ENCODE assay signal across 23 cellular contexts in the genomic region with DNA sequence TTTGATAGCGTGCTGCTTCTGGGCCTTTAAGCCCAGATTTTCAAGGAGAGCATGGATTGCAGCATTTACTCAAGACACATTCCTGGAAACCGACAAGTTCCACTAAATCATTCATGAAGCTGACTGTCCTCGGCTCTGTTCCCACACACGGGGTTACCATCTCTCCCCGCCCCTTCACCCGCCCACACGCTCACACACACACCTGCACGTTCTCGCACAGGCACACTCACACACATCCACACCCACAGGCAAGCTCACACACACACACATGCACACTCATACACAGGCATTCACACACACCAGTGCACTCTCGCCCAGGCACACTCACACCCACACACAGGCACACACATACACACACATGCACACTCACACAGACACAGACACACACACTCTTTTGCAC.
DNase-seq lines count a peak whose midpoint lies in the region; ATAC-seq, FAIRE-seq and TF ChIP-seq lines count a peak whose summit lies in the region.
"Had no signal": no experiment of that assay in that cellular context is flagged by ENCODE, and none has a peak within 500 bp of the region (broad histone marks: within the 10 kb centered on the region; RNA-seq: fewer than 3 reads in every experiment).

No MANE protein-coding gene starts in this region.

- H3K4me1 ChIP-seq in GM12878 (ENCODE audit: control insufficient read depth, insufficient read depth, low read length): no peaks in the 10 kb centered on the region
- no peaks in the 10 kb centered on the region for H3K4me1 ChIP-seq in smooth muscle cell (ENCODE audit: low read depth)
- no peaks in the 10 kb centered on the region for H3K4me1 ChIP-seq in tibial artery
- H3K4me1 ChIP-seq: BE2C, prostate gland had no signal

- no peak overlapping the region for H3K4me3 Mint-ChIP-seq in progenitor cell of endocrine pancreas (ENCODE audit: low read depth)
- H3K4me3 Mint-ChIP-seq: activated CD4-positive, alpha-beta T cell treated with anti-CD3 and anti-CD28 coated beads for 36 hours; stimulated activated naive CD8-positive, alpha-beta T cell treated with anti-CD3 and anti-CD28 coated beads, Interleukin-15, amount 100 ng/mL, for 72 hours had no signal

- H3K4me2 ChIP-seq in GM12878 (ENCODE audit: control insufficient read depth, insufficient read depth) (no peak overlapping the region), smooth muscle cell (no peak overlapping the region)

- RAD21 ChIA-PET in GM12878 (lab: Charles Lee; ENCODE audit: unreplicated experiment): no interaction called here

- no peak for FAIRE-seq in GM12878 (lab: Jason Lieb, UNC)
- FAIRE-seq: D721Med had no signal

- 61% methylated on average over 6 of the region's 10 CpGs for WGBS in GM12878 (ENCODE audit: insufficient coverage, insufficient replicate concordance, low lambda C conversion rate, missing lambda C conversion rate)
- 38% methylated on average over 6 of the region's 10 CpGs for WGBS in smooth muscle cell (ENCODE audit: low lambda C conversion rate)

- TF ChIP-seq RAD21 in GM12878 (IDR thresholded peaks at IDR 0.05; ENCODE audit: insufficient read depth, low read depth, low read length): no peak

- H3K9me3 ChIP-seq in GM12878 (replicated peaks; ENCODE audit: control insufficient read depth, insufficient read depth, low read length) (no peaks in the 10 kb centered on the region; the same call in 1 of the 3 replicates), smooth muscle cell (replicated peaks; ENCODE audit: low read depth) (no peaks in the 10 kb centered on the region), tibial artery (no peaks in the 10 kb centered on the region)
- H3K9me3 ChIP-seq: prostate gland had no signal

- no peaks in the 10 kb centered on the region for H3K36me3 ChIP-seq in GM12878 (ENCODE audit: control insufficient read depth in 2 of 2, insufficient read depth in 2 of 2, low read length in 1 of 2)
- H3K36me3 ChIP-seq in kidney epithelial cell (ENCODE audit: control insufficient read depth, insufficient read depth, low read length): no peaks in the 10 kb centered on the region
- H3K36me3 ChIP-seq in smooth muscle cell (ENCODE audit: low read depth): no peaks in the 10 kb centered on the region
- H3K36me3 ChIP-seq in tibial artery: no peaks in the 10 kb centered on the region
- H3K36me3 ChIP-seq: BE2C, cardiac muscle cell, prostate gland had no signal

- no peak overlapping the region for H3K9ac ChIP-seq in GM12878 (ENCODE audit: control insufficient read depth, insufficient read depth, low read length)
- H3K9ac ChIP-seq in smooth muscle cell (ENCODE audit: low read depth): no peak overlapping the region

- POLR2A ChIA-PET in GM12878 (lab: Charles Lee): no interaction called here

- DNase-seq in GM04504 (ENCODE audit: low read depth) (peak; percentile 10), GM12878 (ENCODE audit: low read depth, low spot score) (no peak), kidney epithelial cell (ENCODE audit: low read depth) (peak; percentile 53), smooth muscle cell (lab: John Stamatoyannopoulos, UW; ENCODE audit: unreplicated experiment) (no peak), progenitor cell of endocrine pancreas (ENCODE audit: low spot score, unreplicated experiment) (no peak), tibial artery (no peak), G401 (ENCODE audit: low spot score) (no peak), AML-193 (lab: John Stamatoyannopoulos, UW) (no peak)
- DNase-seq: activated CD4-positive, alpha-beta T cell treated with anti-CD3 and anti-CD28 coated beads for 36 hours; activated naive CD4-positive, alpha-beta T cell treated with Interleukin-2 at 50 U/mL for 16 hours; BE2C; hypothalamus; MV-4-11; NCI-H2107; NCI-H69; OCI-M1; stimulated activated CD4-positive, alpha-beta T cell treated with anti-CD3 and anti-CD28 coated beads, Interleukin-15, amount 100 ng/mL, for 24 hours; stimulated activated naive CD8-positive, alpha-beta T cell treated with anti-CD3 and anti-CD28 coated beads, Interleukin-15, amount 100 ng/mL, for 72 hours had no signal

- peaks cover 8% of the 10 kb centered on the region for H3K4me1 Mint-ChIP-seq in progenitor cell of endocrine pancreas (ENCODE audit: low read depth)
- H3K4me1 Mint-ChIP-seq: activated CD4-positive, alpha-beta T cell treated with anti-CD3 and anti-CD28 coated beads for 36 hours; stimulated activated naive CD8-positive, alpha-beta T cell treated with anti-CD3 and anti-CD28 coated beads, Interleukin-15, amount 100 ng/mL, for 72 hours had no signal

- H3K27me3 ChIP-seq in GM12878 (replicated peaks in 1 of 2; ENCODE audit: control insufficient read depth in 2 of 2, insufficient read depth in 2 of 2, low read length in 1 of 2) (no peaks in the 10 kb centered on the region), kidney epithelial cell (ENCODE audit: control insufficient read depth, insufficient read depth, low read length) (no peaks in the 10 kb centered on the region), smooth muscle cell (ENCODE audit: low read depth) (no peaks in the 10 kb centered on the region), tibial artery (peaks cover 0 to 13% of the 10 kb centered on the region in 2 donors)
- H3K27me3 ChIP-seq: cardiac muscle cell had no signal

- no peaks in the 10 kb centered on the region for H3K27me3 Mint-ChIP-seq in progenitor cell of endocrine pancreas

- no TSS peak for BruUV-seq in GM12878 (replicated peaks; lab: Mats Ljungman, UMichigan)

- no peaks in the 10 kb centered on the region for H3K36me3 Mint-ChIP-seq in progenitor cell of endocrine pancreas (ENCODE audit: insufficient read depth)

- TF ChIP-seq POLR2A in GM12878 (IDR thresholded peaks at IDR 0.05; ENCODE audit: low read depth, low read length): no peak

- no peak for ATAC-seq in GM12878
- ATAC-seq: activated CD4-positive, alpha-beta T cell treated with anti-CD3 and anti-CD28 coated beads for 36 hours; left lobe of liver; stimulated activated naive CD8-positive, alpha-beta T cell treated with anti-CD3 and anti-CD28 coated beads, Interleukin-15, amount 100 ng/mL, for 72 hours had no signal

- H3K79me2 ChIP-seq in GM12878 (ENCODE audit: control insufficient read depth, insufficient read depth, low read length) (no peaks in the 10 kb centered on the region), smooth muscle cell (ENCODE audit: low read depth) (no peaks in the 10 kb centered on the region)

- CTCF ChIA-PET in GM12878 (lab: Yijun Ruan, JAX): no interaction called here

- intact Hi-C loops in GM12878 (cut with micrococcal nuclease; ENCODE audit: unreplicated experiment) (no loop called here), tibial artery (cut with DNase I; ENCODE audit: low total_unique reads) (loop anchor here (2.0 kb wide), 1 partner anchor 59 kb away; no protein-coding TSS in a partner anchor)

- no peaks in the 10 kb centered on the region for H3F3A ChIP-seq in smooth muscle cell (ENCODE audit: low read depth)

- no peak overlapping the region for H3K27ac ChIP-seq in GM12878 (ENCODE audit: control insufficient read depth, insufficient read depth)
- peak overlapping the region; percentile 79 for H3K27ac ChIP-seq in smooth muscle cell (ENCODE audit: low read depth)
- no peak overlapping the region for H3K27ac ChIP-seq in tibial artery
- H3K27ac ChIP-seq: cardiac muscle cell, prostate gland, SK-N-MC had no signal

- TF ChIP-seq EP300 in GM12878 (IDR thresholded peaks at IDR 0.05; ENCODE audit: borderline replicate concordance in 1 of 2, control insufficient read depth in 1 of 2, low read depth in 2 of 2, low read length in 2 of 2): no peak

- H2AFZ ChIP-seq in GM12878 (ENCODE audit: control insufficient read depth, low read depth, low read length): no peak overlapping the region
- H2AFZ ChIP-seq in smooth muscle cell (ENCODE audit: low read depth): no peak overlapping the region

- H3K4me3 ChIP-seq in GM12878 (no peak overlapping the region), kidney epithelial cell (ENCODE audit: low read depth, low read length) (no peak overlapping the region), smooth muscle cell (no peak overlapping the region), tibial artery (no peak overlapping the region)
- H3K4me3 ChIP-seq: cardiac muscle cell, prostate gland, SK-N-MC had no signal

- H4K20me1 ChIP-seq in GM12878 (ENCODE audit: control insufficient read depth, insufficient read depth): no peaks in the 10 kb centered on the region
- H4K20me1 ChIP-seq in smooth muscle cell (ENCODE audit: low read depth): no peaks in the 10 kb centered on the region

- no peak overlapping the region for H3K27ac Mint-ChIP-seq in progenitor cell of endocrine pancreas
- H3K27ac Mint-ChIP-seq: activated CD4-positive, alpha-beta T cell treated with anti-CD3 and anti-CD28 coated beads for 36 hours; stimulated activated naive CD8-positive, alpha-beta T cell treated with anti-CD3 and anti-CD28 coated beads, Interleukin-15, amount 100 ng/mL, for 72 hours had no signal

- peaks cover 9% of the 10 kb centered on the region for H3K9me3 Mint-ChIP-seq in progenitor cell of endocrine pancreas (ENCODE audit: low read depth)

- SMC1A ChIA-PET in GM12878 (lab: Charles Lee; ENCODE audit: uncharacterized antibody, unreplicated experiment): no interaction called here

- in situ Hi-C loops in GM12878 (cut with MboI) (no loop called here), G401 (cut with HindIII; ENCODE audit: low sequenced_read_pairs) (no loop called here)

- no peak for TF ChIP-seq CTCF in GM12878 (IDR thresholded peaks at IDR 0.05 in 2 of 3, conservative IDR thresholded peaks at IDR 0.05 in 1 of 3; ENCODE audit: control insufficient read depth in 2 of 3, extremely low read depth in 1 of 3, insufficient read depth in 1 of 3, low read depth in 3 of 3, low read length in 3 of 3)
- TF ChIP-seq CTCF in kidney epithelial cell (IDR thresholded peaks at IDR 0.05; ENCODE audit: insufficient read depth, low read length, poor library complexity, severe bottlenecking): no peak
- no peak for TF ChIP-seq CTCF in smooth muscle cell (IDR thresholded peaks at IDR 0.05; ENCODE audit: borderline replicate concordance, insufficient read depth, poor library complexity, severe bottlenecking)
- no peak for TF ChIP-seq CTCF in progenitor cell of endocrine pancreas (IDR thresholded peaks at IDR 0.05; ENCODE audit: unreplicated experiment)
- no peak for TF ChIP-seq CTCF in tibial artery (IDR thresholded peaks at IDR 0.05)

TF ChIP-seq in GM12878, 131 proteins besides CTCF, POLR2A, EP300 and RAD21 (continues in another document):
- no peak for TF ChIP-seq KDM1A (IDR thresholded peaks at IDR 0.05; ENCODE audit: borderline replicate concordance)
- TF ChIP-seq, protein P1, sequence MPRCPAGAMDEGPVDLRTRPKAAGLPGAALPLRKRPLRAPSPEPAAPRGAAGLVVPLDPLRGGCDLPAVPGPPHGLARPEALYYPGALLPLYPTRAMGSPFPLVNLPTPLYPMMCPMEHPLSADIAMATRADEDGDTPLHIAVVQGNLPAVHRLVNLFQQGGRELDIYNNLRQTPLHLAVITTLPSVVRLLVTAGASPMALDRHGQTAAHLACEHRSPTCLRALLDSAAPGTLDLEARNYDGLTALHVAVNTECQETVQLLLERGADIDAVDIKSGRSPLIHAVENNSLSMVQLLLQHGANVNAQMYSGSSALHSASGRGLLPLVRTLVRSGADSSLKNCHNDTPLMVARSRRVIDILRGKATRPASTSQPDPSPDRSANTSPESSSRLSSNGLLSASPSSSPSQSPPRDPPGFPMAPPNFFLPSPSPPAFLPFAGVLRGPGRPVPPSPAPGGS (IDR thresholded peaks at IDR 0.05; ENCODE audit: borderline replicate concordance, insufficient read depth, low read depth, low read length, poor library complexity, severe bottlenecking): peak; percentile 51

Comparison
In these comparisons a context has a peak if more than half of its experiments do, and no peak if none do; other contexts are left out.
1. DNase-seq: peak in GM04504 (single experiment) and kidney epithelial cell (single experiment); none in GM12878 (single experiment), smooth muscle cell (single experiment), progenitor cell of endocrine pancreas (single experiment), tibial artery (0 of 2), G401 (single experiment) and AML-193 (0 of 2).